In genomic region chr7:76069238-76069638, GRCh38 we compare ENCODE assay signal across 8 cellular contexts. TPM values are rescaled to one million over a fixed set of nuclear protein-coding genes. Genes with fewer than 3 reads are reported as not detected.
A peak's percentile ranks its signal among the peaks of the same experiment; 100 is the strongest.
DNase-seq lines count a peak whose midpoint lies in the region; ATAC-seq, FAIRE-seq and TF ChIP-seq lines count a peak whose summit lies in the region.

No MANE protein-coding gene starts in this region.

- H3K4me1 ChIP-seq in CD8-positive, alpha-beta T cell (ENCODE audit: insufficient read depth, low read length): no peaks in the 10 kb centered on the region

- peaks cover 28% of the 10 kb centered on the region for H3K36me3 ChIP-seq in CD8-positive, alpha-beta T cell (ENCODE audit: insufficient read depth, low read length)

- no peaks in the 10 kb centered on the region for H3K27me3 ChIP-seq in HL-60 (ENCODE audit: insufficient read depth, poor library complexity, severe bottlenecking)
- no peaks in the 10 kb centered on the region for H3K27me3 ChIP-seq in CD8-positive, alpha-beta T cell (ENCODE audit: insufficient read depth, low read length)

- ATAC-seq in sciatic nerve (peak; percentile 88), GM18520 (IDR thresholded peaks at IDR 0.05; ENCODE audit: unreplicated experiment) (no peak)
- ATAC-seq in CD8-positive, alpha-beta T cell: no peak

- CTCF ChIA-PET in AG04449 (lab: Yijun Ruan, JAX): interaction anchor here (1.0 to 6.3 kb wide), 6 partner anchors 12 to 245 kb away, joined by 3 to 46 read pairs (median 6); no protein-coding TSS in a partner anchor
- CTCF ChIA-PET in CD8-positive, alpha-beta T cell (lab: Charles Lee): interaction anchor here (1.1 to 1.9 kb wide), 2 partner anchors 10 to 49 kb away, joined by 3 to 4 read pairs; no protein-coding TSS in a partner anchor

- no peak for FAIRE-seq in GM19239 (lab: Jason Lieb, UNC)

- H3K36me3 Mint-ChIP-seq in CD8-positive, alpha-beta T cell: peaks cover 35% of the 10 kb centered on the region

- H3K4me1 Mint-ChIP-seq in CD8-positive, alpha-beta T cell (ENCODE audit: low read depth): no peaks in the 10 kb centered on the region

- DNase-seq in AG04449 (ENCODE audit: low read depth, low spot score) (peak; percentile 89), HL-60 (ENCODE audit: low read depth in 1 of 2, low spot score in 1 of 2) (peak; percentile 73 to 86), SW480 (ENCODE audit: low spot score) (peak; percentile 66), head of caudate nucleus (peak in 33 of 42 donors; percentile 11 to 65 (median 33)), sciatic nerve (ENCODE audit: low spot score) (no peak), GM19239 (ENCODE audit: insufficient read length, low spot score) (no peak)
- DNase-seq in CD8-positive, alpha-beta T cell: no peak

- H3K9me3 Mint-ChIP-seq in CD8-positive, alpha-beta T cell: no peaks in the 10 kb centered on the region

- POLR2A ChIA-PET in AG04449 (lab: Yijun Ruan, JAX): interaction anchor here (0.7 to 1.1 kb wide), 2 partner anchors 17 to 22 kb away, joined by 3 read pairs; partner anchors contain the start of genes MDH2 and STYXL1
- POLR2A ChIA-PET in CD8-positive, alpha-beta T cell (lab: Charles Lee): no interaction called here

- TF ChIP-seq CTCF in AG04449 (IDR thresholded peaks at IDR 0.05; ENCODE audit: insufficient read depth, low read length, missing control alignments) (peak; percentile 47), HL-60 (IDR thresholded peaks at IDR 0.05; ENCODE audit: insufficient read depth, low read length) (peak; percentile 51)
- TF ChIP-seq CTCF in CD8-positive, alpha-beta T cell (IDR thresholded peaks at IDR 0.05): no peak

- intact Hi-C loops in head of caudate nucleus (cut with DNase I) (no loop called here), sciatic nerve (cut with DNase I) (no loop called here)
- intact Hi-C loops in CD8-positive, alpha-beta T cell (cut with DNase I, micrococcal nuclease): no loop called here

- H3K27ac ChIP-seq in HL-60 (replicated peaks): no peak overlapping the region
- no peak overlapping the region for H3K27ac ChIP-seq in CD8-positive, alpha-beta T cell (ENCODE audit: low read depth, low read length)

- H3K4me3 Mint-ChIP-seq in CD8-positive, alpha-beta T cell: no peak overlapping the region

- no peaks in the 10 kb centered on the region for H3K27me3 Mint-ChIP-seq in CD8-positive, alpha-beta T cell (ENCODE audit: low read depth)

- no peak overlapping the region for H3K4me3 ChIP-seq in AG04449 (ENCODE audit: low read depth, low read length)
- H3K4me3 ChIP-seq in HL-60 (replicated peaks; ENCODE audit: insufficient read depth, low read length): no peak overlapping the region
- H3K4me3 ChIP-seq in CD8-positive, alpha-beta T cell (ENCODE audit: low read depth, low read length): no peak overlapping the region

- H3K9me3 ChIP-seq in CD8-positive, alpha-beta T cell (ENCODE audit: low read length): no peaks in the 10 kb centered on the region

- H3K27ac Mint-ChIP-seq in CD8-positive, alpha-beta T cell: no peak overlapping the region

RNA-seq across cellular contexts. Expression of gene MDH2, which starts 21.3 kb away (rescaled TPM):
- 74.9 TPM for total RNA-seq in sciatic nerve
- total RNA-seq in CD8-positive, alpha-beta T cell: 10 to 100 TPM; 73.0 to 74.7 TPM

RNA-seq across cellular contexts. Expression of gene STYXL1, which starts 21.4 kb away (rescaled TPM):
- total RNA-seq in sciatic nerve: 22.6 TPM
- 1 to 10 TPM; 4.2 to 6.4 TPM for total RNA-seq in CD8-positive, alpha-beta T cell

Comparison
In these comparisons a context has a peak if more than half of its experiments do, and no peak if none do; other contexts are left out.
1. DNase-seq: peak in AG04449 (single experiment), HL-60 (2 of 2), SW480 (single experiment) and head of caudate nucleus (33 of 42); none in sciatic nerve (single experiment), GM19239 (single experiment) and CD8-positive, alpha-beta T cell (0 of 7).